ENCODE assay signal across 22 cellular contexts in the genomic region with DNA sequence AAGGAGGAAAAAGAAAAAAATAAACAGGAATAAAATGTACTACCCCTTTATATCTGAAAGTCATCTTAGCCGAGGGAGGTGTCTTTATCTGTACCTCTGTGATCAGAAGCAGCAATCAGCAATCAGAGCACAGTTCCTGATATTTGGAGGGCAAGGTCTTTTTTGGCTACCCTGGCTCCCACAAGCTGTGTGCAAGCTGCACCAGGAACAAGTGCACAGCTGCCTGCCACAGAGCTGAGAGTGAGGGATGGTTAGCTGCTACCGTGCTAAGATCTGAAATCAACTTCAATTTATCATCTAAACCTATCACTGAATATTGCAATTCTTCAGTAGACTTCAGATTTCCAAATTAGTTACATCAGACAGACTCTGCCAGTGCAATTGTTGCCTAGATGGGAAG.
DNase-seq lines count a peak whose midpoint lies in the region; ATAC-seq and TF ChIP-seq lines count a peak whose summit lies in the region.
"Had no signal": no experiment of that assay in that cellular context is flagged by ENCODE, and none has a peak within 500 bp of the region (broad histone marks: within the 10 kb centered on the region; RNA-seq: fewer than 3 reads in every experiment).

No MANE protein-coding gene starts in this region.

- peak; percentile 20 for DNase-seq in NCI-H446 treated with DMSO at 0.1 percent for 48 hours (lab: John Stamatoyannopoulos, UW)
- no peak for DNase-seq in NCI-H446 (lab: John Stamatoyannopoulos, UW)
- peak; percentile 13 for DNase-seq in SK-N-DZ (ENCODE audit: low spot score)
- no peak for DNase-seq in endodermal cell
- peak; percentile 15 for DNase-seq in pons (ENCODE audit: low spot score)
- DNase-seq in NCI-H146 (lab: John Stamatoyannopoulos, UW), result no peak
- DNase-seq in effector memory CD4-positive, alpha-beta T cell, result no peak
- DNase-seq: BE2C; CD4-positive, alpha-beta T cell; CD8-positive, alpha-beta memory T cell; DMS 273 treated with DMSO at 0.1 percent for 48 hours; DMS79; EL; GDM1; GOT3; H7 had no signal

- no peak overlapping the region for H3K27ac ChIP-seq in endodermal cell (ENCODE audit: low read depth, low read length)
- H3K27ac ChIP-seq in effector memory CD4-positive, alpha-beta T cell (ENCODE audit: insufficient read depth, low read length, poor library complexity, severe bottlenecking), result no peak overlapping the region
- H3K27ac ChIP-seq: 22Rv1; BLaER1 treated with 17β-estradiol and CSF1 and Interleukin-3, amounts not matched to agents 10 nM and 100 nM had no signal

- H3K4me1 ChIP-seq in endodermal cell (ENCODE audit: control insufficient read depth, insufficient read depth, low read length), result peaks cover 3% of the 10 kb centered on the region
- no peaks in the 10 kb centered on the region for H3K4me1 ChIP-seq in effector memory CD4-positive, alpha-beta T cell (ENCODE audit: control insufficient read depth, insufficient read depth, low read length, poor library complexity, severe bottlenecking)
- H3K4me1 ChIP-seq: BLaER1 treated with 17β-estradiol and CSF1 and Interleukin-3, amounts not matched to agents 10 nM and 100 nM had no signal

- H3K36me3 Mint-ChIP-seq in endodermal cell (ENCODE audit: low read depth), result no peaks in the 10 kb centered on the region
- H3K36me3 Mint-ChIP-seq: CD14-positive monocyte; CD8-positive, alpha-beta memory T cell had no signal

- H3K4me3 ChIP-seq in endodermal cell (ENCODE audit: low read length), result no peak overlapping the region
- H3K4me3 ChIP-seq in effector memory CD4-positive, alpha-beta T cell (ENCODE audit: insufficient read depth, low read depth, low read length, poor library complexity, severe bottlenecking), result no peak overlapping the region
- H3K4me3 ChIP-seq: BLaER1 treated with 17β-estradiol and CSF1 and Interleukin-3, amounts not matched to agents 10 nM and 100 nM; GM12878 had no signal

- peaks cover 10% of the 10 kb centered on the region for H3K4me1 Mint-ChIP-seq in endodermal cell
- H3K4me1 Mint-ChIP-seq: CD14-positive monocyte; CD8-positive, alpha-beta memory T cell had no signal

- H3K27ac Mint-ChIP-seq in endodermal cell, result peak overlapping the region; percentile 53
- H3K27ac Mint-ChIP-seq: CD14-positive monocyte; CD4-positive, alpha-beta T cell; CD8-positive, alpha-beta memory T cell had no signal

- H3K9ac ChIP-seq in endodermal cell (ENCODE audit: extremely low read depth, low read length, poor library complexity, severe bottlenecking), result no peak overlapping the region
- H3K9ac ChIP-seq: BLaER1 treated with 17β-estradiol and CSF1 and Interleukin-3, amounts not matched to agents 10 nM and 100 nM had no signal

- H3K27me3 Mint-ChIP-seq in endodermal cell (ENCODE audit: insufficient read depth), result no peaks in the 10 kb centered on the region
- H3K27me3 Mint-ChIP-seq: CD4-positive, alpha-beta T cell; CD8-positive, alpha-beta memory T cell had no signal

- ATAC-seq in HG03469 (IDR thresholded peaks at IDR 0.05; ENCODE audit: unreplicated experiment), result no peak
- ATAC-seq: GM12878, HCT116 had no signal

- no peaks in the 10 kb centered on the region for H3K9me3 Mint-ChIP-seq in endodermal cell

- no peak for TF ChIP-seq CTCF in endodermal cell (conservative IDR thresholded peaks at IDR 0.05)

- no peak overlapping the region for H3K4me3 Mint-ChIP-seq in endodermal cell
- H3K4me3 Mint-ChIP-seq: CD14-positive monocyte; CD4-positive, alpha-beta T cell; CD8-positive, alpha-beta memory T cell had no signal

- H3K27me3 ChIP-seq in endodermal cell (ENCODE audit: control insufficient read depth, insufficient read depth, low read length, poor library complexity, severe bottlenecking), result no peaks in the 10 kb centered on the region
- no peaks in the 10 kb centered on the region for H3K27me3 ChIP-seq in effector memory CD4-positive, alpha-beta T cell (replicated peaks; ENCODE audit: control insufficient read depth, insufficient read depth, low read length, poor library complexity, severe bottlenecking)
- H3K27me3 ChIP-seq: BE2C; BLaER1 treated with 17β-estradiol and CSF1 and Interleukin-3, amounts not matched to agents 10 nM and 100 nM had no signal

- H3K9me3 ChIP-seq in endodermal cell (ENCODE audit: control insufficient read depth, low read length), result no peaks in the 10 kb centered on the region
- H3K9me3 ChIP-seq in effector memory CD4-positive, alpha-beta T cell (ENCODE audit: control insufficient read depth, low read length), result no peaks in the 10 kb centered on the region
- H3K9me3 ChIP-seq: BE2C; BLaER1 treated with 17β-estradiol and CSF1 and Interleukin-3, amounts not matched to agents 10 nM and 100 nM had no signal

- no peaks in the 10 kb centered on the region for H3K36me3 ChIP-seq in endodermal cell (ENCODE audit: control insufficient read depth, insufficient read depth, low read length)
- H3K36me3 ChIP-seq in effector memory CD4-positive, alpha-beta T cell (ENCODE audit: control insufficient read depth, insufficient read depth, low read length), result no peaks in the 10 kb centered on the region
- H3K36me3 ChIP-seq: BE2C; BLaER1 treated with 17β-estradiol and CSF1 and Interleukin-3, amounts not matched to agents 10 nM and 100 nM had no signal

- 81% methylated on average over 2 of the region's 2 CpGs; no CpG with 5 or more reads in 1 of the 2 experiments for WGBS in endodermal cell (ENCODE audit: insufficient coverage in 1 of 2, insufficient read length in 1 of 2), 2 experiments

Comparison
In these comparisons a context has a peak if more than half of its experiments do, and no peak if none do; other contexts are left out.
1. DNase-seq: peak in NCI-H446 treated with DMSO at 0.1 percent for 48 hours (single experiment), SK-N-DZ (single experiment) and pons (single experiment); none in NCI-H446 (0 of 2), endodermal cell (single experiment), NCI-H146 (single experiment) and effector memory CD4-positive, alpha-beta T cell (0 of 3).